ENCODE assay signal across 25 cellular contexts in the genomic region with DNA sequence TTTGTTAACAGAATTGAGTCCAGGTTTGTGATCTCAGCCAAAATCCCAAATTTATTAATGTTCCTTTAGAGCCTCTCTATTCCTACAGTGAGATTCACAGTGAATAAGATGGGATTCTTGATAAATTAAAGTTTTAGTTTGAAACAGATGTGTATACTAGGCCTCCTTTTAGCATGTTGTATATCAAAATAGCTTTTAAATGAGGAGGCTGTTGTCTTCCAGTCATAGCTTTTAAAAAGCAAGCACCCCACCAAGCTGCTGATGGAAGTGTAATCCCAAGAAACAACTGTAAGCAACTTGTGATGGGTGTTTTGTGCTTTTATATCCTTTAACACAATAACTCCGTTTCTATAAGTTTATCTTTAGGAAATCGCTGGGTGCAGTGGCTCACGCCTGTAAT.
"Had no signal": no experiment of that assay in that cellular context is flagged by ENCODE, and none has a peak within 500 bp of the region (broad histone marks: within the 10 kb centered on the region; RNA-seq: fewer than 3 reads in every experiment).

No MANE protein-coding gene starts in this region.

- H3K27ac Mint-ChIP-seq: activated CD4-positive, alpha-beta memory T cell treated with anti-CD3 and anti-CD28 coated beads, Interleukin-2, amount 10 ng/mL, durations not matched to agents 7 days and 5 days; activated CD4-positive, alpha-beta T cell treated with anti-CD3 and anti-CD28 coated beads, Interleukin-2, amount 10 ng/mL, durations not matched to agents 24 days and 14 days; activated CD8-positive, alpha-beta memory T cell treated with anti-CD3 and anti-CD28 coated beads, Interleukin-2, amount 10 ng/mL, durations not matched to agents 7 days and 5 days; activated naive CD8-positive, alpha-beta T cell treated with anti-CD3 and anti-CD28 coated beads, Interleukin-2, amount 50 U/mL, for 24 hours; activated T-helper 1 cell treated with anti-CD3 and anti-CD28 coated beads, Interleukin-12 subunit alpha, Interleukin-12 subunit beta, Interleukin-2, Interleukin-4 antibody, amounts not matched to agents 30 ng/mL and 10 ng/mL and 1 ng/mL, durations not matched to agents 14 hours and 24 hours and 36 hours; natural killer cell treated with Interleukin-12 subunit alpha and Interleukin-12 subunit beta and Interleukin-15 and Interleukin-18, amount 100 ng/mL, for 72 hours; stimulated activated memory B cell treated with anti-CD40 and anti-IgM and Interleukin-4, amounts not matched to agents 10 μg/mL and 1 μg/mL and 100 μg/mL, for 72 hours; T-cell; T-helper 2 cell treated with Interferon-gamma antibody and Interleukin-4, amounts not matched to agents 5 μg/mL and 100 μg/mL, for 36 hours had no signal

- H3K36me3 ChIP-seq: pancreas, suprapubic skin, uterus had no signal

- H3K9me3 ChIP-seq: pancreas, stomach, suprapubic skin, uterus had no signal

- H3K4me3 Mint-ChIP-seq: activated CD4-positive, alpha-beta memory T cell treated with anti-CD3 and anti-CD28 coated beads, Interleukin-2, amount 10 ng/mL, durations not matched to agents 7 days and 5 days; activated CD4-positive, alpha-beta T cell treated with anti-CD3 and anti-CD28 coated beads, Interleukin-2, amount 10 ng/mL, durations not matched to agents 24 days and 14 days; activated CD8-positive, alpha-beta memory T cell treated with anti-CD3 and anti-CD28 coated beads, Interleukin-2, amount 10 ng/mL, durations not matched to agents 7 days and 5 days; activated naive CD8-positive, alpha-beta T cell treated with anti-CD3 and anti-CD28 coated beads, Interleukin-2, amount 50 U/mL, for 24 hours; activated T-helper 1 cell treated with anti-CD3 and anti-CD28 coated beads, Interleukin-12 subunit alpha, Interleukin-12 subunit beta, Interleukin-2, Interleukin-4 antibody, amounts not matched to agents 30 ng/mL and 10 ng/mL and 1 ng/mL, durations not matched to agents 14 hours and 24 hours and 36 hours; natural killer cell treated with Interleukin-12 subunit alpha and Interleukin-12 subunit beta and Interleukin-15 and Interleukin-18, amount 100 ng/mL, for 72 hours; stimulated activated memory B cell treated with anti-CD40 and anti-IgM and Interleukin-4, amounts not matched to agents 10 μg/mL and 1 μg/mL and 100 μg/mL, for 72 hours; T-cell; T-helper 2 cell treated with Interferon-gamma antibody and Interleukin-4, amounts not matched to agents 5 μg/mL and 100 μg/mL, for 36 hours had no signal

- H3K4me2 ChIP-seq: smooth muscle cell had no signal

- H3K4me1 Mint-ChIP-seq: activated CD8-positive, alpha-beta memory T cell treated with anti-CD3 and anti-CD28 coated beads, Interleukin-2, amount 10 ng/mL, durations not matched to agents 7 days and 5 days; activated naive CD8-positive, alpha-beta T cell treated with anti-CD3 and anti-CD28 coated beads, Interleukin-2, amount 50 U/mL, for 24 hours had no signal

- H3K4me3 ChIP-seq: coronary artery, pancreas, smooth muscle cell, stomach, suprapubic skin, uterus had no signal

- H3K27ac ChIP-seq: stomach, suprapubic skin, VCaP had no signal

- DNase-seq: activated CD4-positive, alpha-beta memory T cell treated with anti-CD3 and anti-CD28 coated beads, Interleukin-2, amount 10 ng/mL, durations not matched to agents 7 days and 5 days; activated CD4-positive, alpha-beta T cell treated with anti-CD3 and anti-CD28 coated beads, Interleukin-2, amount 10 ng/mL, durations not matched to agents 24 days and 14 days; activated CD8-positive, alpha-beta memory T cell treated with anti-CD3 and anti-CD28 coated beads, Interleukin-2, amount 10 ng/mL, durations not matched to agents 7 days and 5 days; activated gamma-delta T cell; activated naive CD4-positive, alpha-beta T cell treated with anti-CD3 and anti-CD28 coated beads, Interleukin-2, amount 50 U/mL, for 16 hours; activated naive CD8-positive, alpha-beta T cell treated with anti-CD3 and anti-CD28 coated beads, Interleukin-2, amount 50 U/mL, for 24 hours; anterior cingulate cortex; hippocampal formation; left ventricle myocardium superior; midbrain; right cardiac atrium; stimulated activated CD4-positive, alpha-beta T cell treated with anti-CD3 and anti-CD28 coated beads, Interleukin-15, amount 100 ng/mL, for 24 hours; stomach; T-cell; uterus had no signal

- H3K27me3 ChIP-seq: pancreas, stomach, suprapubic skin, uterus had no signal

- H3K9me3 Mint-ChIP-seq: activated naive CD8-positive, alpha-beta T cell treated with anti-CD3 and anti-CD28 coated beads, Interleukin-2, amount 50 U/mL, for 24 hours; activated T-helper 1 cell treated with anti-CD3 and anti-CD28 coated beads, Interleukin-12 subunit alpha, Interleukin-12 subunit beta, Interleukin-2, Interleukin-4 antibody, amounts not matched to agents 30 ng/mL and 10 ng/mL and 1 ng/mL, durations not matched to agents 14 hours and 24 hours and 36 hours; natural killer cell treated with Interleukin-12 subunit alpha and Interleukin-12 subunit beta and Interleukin-15 and Interleukin-18, amount 100 ng/mL, for 72 hours; stimulated activated memory B cell treated with anti-CD40 and anti-IgM and Interleukin-4, amounts not matched to agents 10 μg/mL and 1 μg/mL and 100 μg/mL, for 72 hours; T-cell had no signal

- H3K27me3 Mint-ChIP-seq: activated CD4-positive, alpha-beta memory T cell treated with anti-CD3 and anti-CD28 coated beads, Interleukin-2, amount 10 ng/mL, durations not matched to agents 7 days and 5 days; activated CD4-positive, alpha-beta T cell treated with anti-CD3 and anti-CD28 coated beads, Interleukin-2, amount 10 ng/mL, durations not matched to agents 24 days and 14 days; activated CD8-positive, alpha-beta memory T cell treated with anti-CD3 and anti-CD28 coated beads, Interleukin-2, amount 10 ng/mL, durations not matched to agents 7 days and 5 days; activated naive CD8-positive, alpha-beta T cell treated with anti-CD3 and anti-CD28 coated beads, Interleukin-2, amount 50 U/mL, for 24 hours; natural killer cell treated with Interleukin-12 subunit alpha and Interleukin-12 subunit beta and Interleukin-15 and Interleukin-18, amount 100 ng/mL, for 72 hours; stimulated activated memory B cell treated with anti-CD40 and anti-IgM and Interleukin-4, amounts not matched to agents 10 μg/mL and 1 μg/mL and 100 μg/mL, for 72 hours; T-cell had no signal

- ATAC-seq: activated CD4-positive, CD25-positive, alpha-beta regulatory T cell treated with anti-CD3 and anti-CD28 coated beads, Interleukin-2, amount 50 U/mL, for 24 hours; activated CD8-positive, alpha-beta memory T cell treated with anti-CD3 and anti-CD28 coated beads, Interleukin-2, amount 10 ng/mL, durations not matched to agents 7 days and 5 days; activated naive CD8-positive, alpha-beta T cell treated with anti-CD3 and anti-CD28 coated beads, Interleukin-2, amount 50 U/mL, for 24 hours; natural killer cell treated with Interleukin-12 subunit alpha and Interleukin-12 subunit beta and Interleukin-15 and Interleukin-18, amount 100 ng/mL, for 72 hours; stimulated activated memory B cell treated with anti-CD40 and anti-IgM and Interleukin-4, amounts not matched to agents 10 μg/mL and 1 μg/mL and 100 μg/mL, for 72 hours; T-cell had no signal
